In the genomic region with DNA sequence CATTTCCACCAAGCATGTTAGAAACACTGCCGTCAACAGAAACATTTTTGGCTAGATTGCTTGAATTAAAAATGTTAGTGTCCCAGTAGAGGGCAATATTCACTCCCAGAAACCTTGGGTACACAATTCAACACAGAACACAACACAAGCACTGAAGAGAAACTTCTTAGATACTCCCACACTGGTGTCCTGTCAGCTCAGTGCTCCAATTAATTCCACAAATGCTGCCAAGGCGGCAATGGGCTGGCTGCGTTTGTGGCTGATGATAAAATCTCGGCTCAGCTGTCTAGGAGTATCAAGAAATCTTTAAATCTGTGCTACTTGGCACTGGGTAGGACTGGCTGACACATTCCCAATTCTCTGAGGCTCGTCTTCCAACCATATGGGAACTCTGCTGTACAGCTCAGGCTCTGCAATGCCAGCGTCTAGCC, we compare ENCODE assay signal across 8 cellular contexts. TPM values are rescaled to one million over a fixed set of nuclear protein-coding genes. Genes with fewer than 3 reads are reported as not detected.
DNase-seq lines count a peak whose midpoint lies in the region; ATAC-seq and TF ChIP-seq lines count a peak whose summit lies in the region.
"Had no signal": no experiment of that assay in that cellular context is flagged by ENCODE, and none has a peak within 500 bp of the region (broad histone marks: within the 10 kb centered on the region; RNA-seq: fewer than 3 reads in every experiment).

No MANE protein-coding gene starts in this region.

- 0 out of 3 replicates have a peak, but pooled peaks have one; percentile 15 for TF ChIP-seq CTCF in GM12872 (IDR thresholded peaks at IDR 0.05; ENCODE audit: insufficient read depth, low read depth, low read length)
- TF ChIP-seq CTCF in fibroblast of mammary gland (conservative IDR thresholded peaks at IDR 0.05; ENCODE audit: control insufficient read depth, insufficient read depth, low read depth, low read length) = peak; percentile 32

- DNase-seq in NCI-H460 (ENCODE audit: extremely low read depth, low read depth) = peak; percentile 6
- peak; percentile 58 for DNase-seq in fibroblast of mammary gland (ENCODE audit: low read depth)
- DNase-seq in putamen (ENCODE audit: low spot score) = peak; percentile 2
- DNase-seq in activated gamma-delta T cell treated with Interleukin-2 at 50 U/mL for 16 hours = no peak
- DNase-seq: RPMI8226 had no signal

- ATAC-seq in HG03342 (IDR thresholded peaks at IDR 0.05; ENCODE audit: unreplicated experiment) = no peak
- ATAC-seq in HG03175 (IDR thresholded peaks at IDR 0.05; ENCODE audit: unreplicated experiment) = no peak

- no peak overlapping the region for H3K4me3 ChIP-seq in fibroblast of mammary gland (ENCODE audit: control insufficient read depth, low read depth, low read length)

RNA-seq across cellular contexts. Expression of a gene that starts 39.3 kb away (rescaled TPM):
- 3.0 TPM in 2 replicates for total RNA-seq in NCI-H460 (2014; rRNA removed; shearing (Covaris generic))
- polyA plus RNA-seq in NCI-H460 (2014; cell fraction: nucleus; rRNA removed) = 2.1 and 3.2 TPM in 2 replicates

RNA-seq across cellular contexts. Expression of a gene that starts 48.0 kb away (rescaled TPM):
- 14.5 and 15.2 TPM in 2 replicates for total RNA-seq in NCI-H460 (2014; rRNA removed; shearing (Covaris generic))
- polyA plus RNA-seq in NCI-H460 (2014; cell fraction: nucleus; rRNA removed) = 6.1 and 6.4 TPM in 2 replicates
